18 cellular contexts compared by ENCODE assay signal in genomic region chr2:217451634-217452033, GRCh38.
DNase-seq lines count a peak whose midpoint lies in the region; ATAC-seq and TF ChIP-seq lines count a peak whose summit lies in the region.
"Had no signal": no experiment of that assay in that cellular context is flagged by ENCODE, and none has a peak within 500 bp of the region (broad histone marks: within the 10 kb centered on the region; RNA-seq: fewer than 3 reads in every experiment).

No MANE protein-coding gene starts in this region.

- peak; percentile 27 for ATAC-seq in foreskin keratinocyte
- no peak for ATAC-seq in GM19328 (IDR thresholded peaks at IDR 0.05; ENCODE audit: unreplicated experiment)
- ATAC-seq: K562 had no signal

- H3K27me3 ChIP-seq in SJCRH30 (no peaks in the 10 kb centered on the region), foreskin keratinocyte (no peaks in the 10 kb centered on the region), esophagus squamous epithelium (no peaks in the 10 kb centered on the region)
- H3K27me3 ChIP-seq: suprapubic skin had no signal

- no peak overlapping the region for H3K4me3 ChIP-seq in SJCRH30
- H3K4me3 ChIP-seq in skeletal muscle cell (ENCODE audit: low read depth, low read length): no peak overlapping the region
- H3K4me3 ChIP-seq in lower leg skin (ENCODE audit: low read depth, poor library complexity, severe bottlenecking): no peak overlapping the region
- H3K4me3 ChIP-seq in esophagus squamous epithelium: no peak overlapping the region
- H3K4me3 ChIP-seq: K562, smooth muscle cell, suprapubic skin had no signal

- DNase-seq in DMS53 (lab: John Stamatoyannopoulos, UW) (peak; percentile 14), DMS53 treated with DMSO at 0.1 percent for 48 hours (lab: John Stamatoyannopoulos, UW; ENCODE audit: unreplicated experiment) (no peak), SJCRH30 (peak; percentile 82 to 88), foreskin keratinocyte (peak in 1 of 2 donors; percentile 18), skeletal muscle cell (ENCODE audit: low read depth) (peak; percentile 41), lower leg skin (ENCODE audit: low spot score in 2 of 2) (no peak), esophagus squamous epithelium (lab: John Stamatoyannopoulos, UW) (no peak)
- DNase-seq: activated CD4-positive, alpha-beta memory T cell treated with anti-CD3 and anti-CD28 coated beads, Interleukin-2, amount 10 ng/mL, durations not matched to agents 7 days and 5 days; activated gamma-delta T cell; caudate nucleus; NCI-H187; NCI-H69; occipital lobe had no signal

- intact Hi-C loops in lower leg skin (cut with DNase I; ENCODE audit: low total_unique reads): no loop called here
- intact Hi-C loops in esophagus squamous epithelium (cut with DNase I): no loop called here

- H3K9me3 ChIP-seq in SJCRH30 (replicated peaks): no peaks in the 10 kb centered on the region
- no peaks in the 10 kb centered on the region for H3K9me3 ChIP-seq in esophagus squamous epithelium
- H3K9me3 ChIP-seq: suprapubic skin had no signal

- H3K4me1 ChIP-seq in SJCRH30 (peaks cover 15% of the 10 kb centered on the region), foreskin keratinocyte (no peaks in the 10 kb centered on the region), esophagus squamous epithelium (peaks cover 0 to 4% (median 0%) of the 10 kb centered on the region in 3 donors)
- H3K4me1 ChIP-seq: suprapubic skin had no signal

- 82 to 85% methylated on average over 4 of the region's 4 CpGs for WGBS in lower leg skin, 2 donors
- WGBS in esophagus squamous epithelium, 2 donors: 79 to 86% methylated on average over 3 to 4 of the region's 4 CpGs

- H3K36me3 ChIP-seq in SJCRH30 (no peaks in the 10 kb centered on the region), esophagus squamous epithelium (no peaks in the 10 kb centered on the region)
- H3K36me3 ChIP-seq: suprapubic skin had no signal

- no peak for TF ChIP-seq POLR2A in lower leg skin (IDR thresholded peaks at IDR 0.05)
- no peak for TF ChIP-seq POLR2A in esophagus squamous epithelium (IDR thresholded peaks at IDR 0.05)

- H3K27ac ChIP-seq in SJCRH30 (peak overlapping the region; percentile 71), foreskin keratinocyte (no peak overlapping the region), esophagus squamous epithelium (no peak overlapping the region)
- H3K27ac ChIP-seq: 22Rv1, suprapubic skin had no signal

- TF ChIP-seq CTCF in foreskin keratinocyte (conservative IDR thresholded peaks at IDR 0.05): no peak
- no peak for TF ChIP-seq CTCF in lower leg skin (IDR thresholded peaks at IDR 0.05)
- TF ChIP-seq CTCF in esophagus squamous epithelium (IDR thresholded peaks at IDR 0.05): no peak

Comparison
In these comparisons a context has a peak if more than half of its experiments do, and no peak if none do; other contexts are left out.
1. DNase-seq: peak in DMS53 (single experiment), SJCRH30 (2 of 2) and skeletal muscle cell (single experiment); none in DMS53 treated with DMSO at 0.1 percent for 48 hours (single experiment), lower leg skin (0 of 2) and esophagus squamous epithelium (single experiment).